Comparison of ENCODE assay signal across 9 cellular contexts in the genomic region with DNA sequence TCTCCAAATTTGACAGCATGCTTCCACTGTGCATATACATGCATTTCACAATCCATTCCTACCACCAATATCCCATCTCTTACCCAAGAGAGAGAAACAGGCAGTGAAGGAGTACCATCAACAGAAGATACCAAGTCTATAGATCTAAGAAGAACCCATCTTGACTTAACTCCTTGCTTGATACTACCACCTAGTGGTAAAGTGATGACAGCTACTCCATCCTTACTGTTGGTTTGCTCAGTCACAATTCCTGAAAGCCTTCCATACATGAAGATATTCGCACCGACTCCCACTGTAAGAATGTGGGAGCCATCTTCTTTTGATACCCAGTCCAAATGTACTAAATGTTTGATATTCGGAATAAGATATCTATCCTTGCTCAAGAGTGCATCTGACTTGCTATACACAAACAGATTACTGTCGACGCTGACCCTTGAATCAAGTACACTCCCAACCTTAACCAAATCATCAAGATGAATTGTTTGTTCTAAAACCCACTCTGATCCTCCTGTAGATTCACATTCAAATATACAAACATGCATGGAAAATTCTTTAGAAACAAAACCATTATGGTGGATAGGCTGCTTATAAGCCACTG.
A peak's percentile ranks its signal among the peaks of the same experiment; 100 is the strongest.
DNase-seq lines count a peak whose midpoint lies in the region; ATAC-seq and TF ChIP-seq lines count a peak whose summit lies in the region.
"Had no signal": no experiment of that assay in that cellular context is flagged by ENCODE, and none has a peak within 500 bp of the region (broad histone marks: within the 10 kb centered on the region; RNA-seq: fewer than 3 reads in every experiment).

No MANE protein-coding gene starts in this region.

- intact Hi-C loops in thyroid gland (cut with DNase I) = no loop called here

- H4K20me1 ChIP-seq in GM23338 (replicated peaks; ENCODE audit: insufficient read depth) = no peaks in the 10 kb centered on the region
- no peaks in the 10 kb centered on the region for H4K20me1 ChIP-seq in OCI-LY1 (ENCODE audit: insufficient read depth, low read length)

- H3F3A ChIP-seq in GM23338 (replicated peaks; ENCODE audit: low read depth) (no peaks in the 10 kb centered on the region), OCI-LY1 (ENCODE audit: insufficient read depth, low read length) (no peaks in the 10 kb centered on the region)

- DNase-seq in AG08395 (ENCODE audit: low spot score) (peak; percentile 61), GM23338 (ENCODE audit: low spot score) (peak; percentile 79), fibroblast of peridontal ligament (ENCODE audit: extremely low read depth) (peak; percentile 56), thyroid gland (no peak)
- no peak for DNase-seq in stimulated activated CD4-positive, alpha-beta T cell treated with anti-CD3 and anti-CD28 coated beads, Interleukin-1b, Interleukin-23, amount 100 ng/mL, for 48 hours
- no peak for DNase-seq in activated naive CD4-positive, alpha-beta T cell (lab: John Stamatoyannopoulos, UW)

- no peaks in the 10 kb centered on the region for H3K9me3 Mint-ChIP-seq in GM23338
- H3K9me3 Mint-ChIP-seq: central memory CD8-positive, alpha-beta T cell had no signal

- H3K27ac Mint-ChIP-seq in GM23338 = no peak overlapping the region

- H3K4me1 ChIP-seq in GM23338 (ENCODE audit: insufficient read depth) (no peaks in the 10 kb centered on the region), OCI-LY1 (ENCODE audit: insufficient read depth, low read length, severe bottlenecking) (no peaks in the 10 kb centered on the region), thyroid gland (no peaks in the 10 kb centered on the region)

- H3K9me2 ChIP-seq in GM23338 (ENCODE audit: insufficient read depth) (no peaks in the 10 kb centered on the region), OCI-LY1 (ENCODE audit: low read depth, low read length) (no peaks in the 10 kb centered on the region)

- no peaks in the 10 kb centered on the region for H3K9me3 ChIP-seq in OCI-LY1 (ENCODE audit: low read length)
- H3K9me3 ChIP-seq in thyroid gland = no peaks in the 10 kb centered on the region

- 80 to 82% methylated on average over 5 of the region's 5 CpGs for WGBS in thyroid gland, 2 donors

- H3K27me3 Mint-ChIP-seq in GM23338 (ENCODE audit: insufficient read depth, low read depth, poor library complexity) = peaks cover 2% of the 10 kb centered on the region
- H3K27me3 Mint-ChIP-seq: central memory CD8-positive, alpha-beta T cell had no signal

- no peak overlapping the region for H3K4me3 ChIP-seq in GM23338
- no peak overlapping the region for H3K4me3 ChIP-seq in OCI-LY1 (ENCODE audit: low read depth, low read length, poor library complexity, severe bottlenecking)
- H3K4me3 ChIP-seq in thyroid gland (replicated peaks in 1 of 3) = no peak overlapping the region

- no peak overlapping the region for H3K9ac ChIP-seq in OCI-LY1 (ENCODE audit: low read length)

- TF ChIP-seq CTCF in GM23338 (conservative IDR thresholded peaks at IDR 0.05; ENCODE audit: low read depth in 2 of 2) (peak; percentile 74 to 83), OCI-LY1 (IDR thresholded peaks at IDR 0.05; ENCODE audit: low read length) (peak; percentile 73), thyroid gland (IDR thresholded peaks at IDR 0.05) (peak in 5 of 6 experiments; percentile 35 to 74 (median 63))

- ATAC-seq in GM23338 (peak; percentile 89), GM19467 (IDR thresholded peaks at IDR 0.05; ENCODE audit: unreplicated experiment) (no peak)

- H3K27ac ChIP-seq in GM23338 (ENCODE audit: low read depth) = no peak overlapping the region
- no peak overlapping the region for H3K27ac ChIP-seq in OCI-LY1 (ENCODE audit: low read depth, low read length, poor library complexity, severe bottlenecking)
- no peak overlapping the region for H3K27ac ChIP-seq in thyroid gland

- H3K36me3 Mint-ChIP-seq in GM23338 (ENCODE audit: low read depth) = no peaks in the 10 kb centered on the region

- no peaks in the 10 kb centered on the region for H3K36me3 ChIP-seq in GM23338 (ENCODE audit: insufficient read depth)
- H3K36me3 ChIP-seq in OCI-LY1 (ENCODE audit: insufficient read depth, low read length) = no peaks in the 10 kb centered on the region
- no peaks in the 10 kb centered on the region for H3K36me3 ChIP-seq in thyroid gland

- no peaks in the 10 kb centered on the region for H3K4me1 Mint-ChIP-seq in GM23338
- H3K4me1 Mint-ChIP-seq: central memory CD8-positive, alpha-beta T cell had no signal

- H3K4me3 Mint-ChIP-seq in GM23338 = no peak overlapping the region
- H3K4me3 Mint-ChIP-seq: central memory CD8-positive, alpha-beta T cell had no signal

- H3K79me2 ChIP-seq in GM23338 (replicated peaks; ENCODE audit: insufficient read depth) = no peaks in the 10 kb centered on the region
- H3K79me2 ChIP-seq in OCI-LY1 (ENCODE audit: insufficient read depth, low read length) = no peaks in the 10 kb centered on the region

- H2AFZ ChIP-seq in GM23338 (no peak overlapping the region), OCI-LY1 (ENCODE audit: low read length) (no peak overlapping the region)

- H3K4me2 ChIP-seq in GM23338 (no peak overlapping the region), OCI-LY1 (ENCODE audit: low read length) (no peak overlapping the region)

- no peak for TF ChIP-seq POLR2A in thyroid gland (IDR thresholded peaks at IDR 0.05)

- H3K27me3 ChIP-seq in GM23338 (ENCODE audit: insufficient read depth) (no peaks in the 10 kb centered on the region), OCI-LY1 (ENCODE audit: insufficient read depth, low read length) (no peaks in the 10 kb centered on the region), thyroid gland (no peaks in the 10 kb centered on the region)

TF ChIP-seq in GM23338, 12 proteins besides CTCF, POLR2A, EP300 and RAD21:
- TF ChIP-seq ZNF114 (CRISPR knock-in tag; IDR thresholded peaks at IDR 0.05) = no peak
- TF ChIP-seq NANOG (IDR thresholded peaks at IDR 0.05; ENCODE audit: borderline replicate concordance) = no peak
- TF ChIP-seq CREB1 (CRISPR knock-in tag; IDR thresholded peaks at IDR 0.05; ENCODE audit: low read depth) = no peak
- TF ChIP-seq JUNB (IDR thresholded peaks at IDR 0.05; ENCODE audit: unreplicated experiment) = no peak
- TF ChIP-seq, protein P1, sequence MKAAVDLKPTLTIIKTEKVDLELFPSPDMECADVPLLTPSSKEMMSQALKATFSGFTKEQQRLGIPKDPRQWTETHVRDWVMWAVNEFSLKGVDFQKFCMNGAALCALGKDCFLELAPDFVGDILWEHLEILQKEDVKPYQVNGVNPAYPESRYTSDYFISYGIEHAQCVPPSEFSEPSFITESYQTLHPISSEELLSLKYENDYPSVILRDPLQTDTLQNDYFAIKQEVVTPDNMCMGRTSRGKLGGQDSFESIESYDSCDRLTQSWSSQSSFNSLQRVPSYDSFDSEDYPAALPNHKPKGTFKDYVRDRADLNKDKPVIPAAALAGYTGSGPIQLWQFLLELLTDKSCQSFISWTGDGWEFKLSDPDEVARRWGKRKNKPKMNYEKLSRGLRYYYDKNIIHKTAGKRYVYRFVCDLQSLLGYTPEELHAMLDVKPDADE (IDR thresholded peaks at IDR 0.05) = no peak

Comparison
In these comparisons a context has a peak if more than half of its experiments do, and no peak if none do; other contexts are left out.
1. DNase-seq: peak in AG08395 (single experiment), GM23338 (single experiment) and fibroblast of peridontal ligament (single experiment); none in thyroid gland (0 of 2), stimulated activated CD4-positive, alpha-beta T cell treated with anti-CD3 and anti-CD28 coated beads, Interleukin-1b, Interleukin-23, amount 100 ng/mL, for 48 hours (single experiment) and activated naive CD4-positive, alpha-beta T cell (0 of 4).
2. Peak in every context shown above with its lines, with median percentiles within 50 percentile points of each other: CTCF ChIP-seq.